ENCODE assay signal across 27 cellular contexts in genomic region chr4:55857586-55857985, GRCh38. TPM values are rescaled to one million over a fixed set of nuclear protein-coding genes. Genes with fewer than 3 reads are reported as not detected.
"Had no signal": no experiment of that assay in that cellular context is flagged by ENCODE, and none has a peak within 500 bp of the region (broad histone marks: within the 10 kb centered on the region; RNA-seq: fewer than 3 reads in every experiment).

No MANE protein-coding gene starts in this region.

- H3K9me3 ChIP-seq: SJCRH30 had no signal

- H3K27me3 Mint-ChIP-seq: IgD-negative memory B cell, T-cell had no signal

- H3K27ac ChIP-seq: HL-60, KMS-11, RWPE1, SJCRH30 had no signal

- H3K9ac ChIP-seq: KMS-11 had no signal

- H3K4me1 ChIP-seq: SJCRH30 had no signal

- H3K4me2 ChIP-seq: KMS-11 had no signal

- H3K27me3 ChIP-seq: SJCRH30 had no signal

- H3K9me3 Mint-ChIP-seq: IgD-negative memory B cell, T-cell had no signal

- DNase-seq: Kasumi-1; MM.1S; NCI-H1092 treated with DMSO at 0.1 percent for 48 hours; NCI-H1436; NCI-H187; NCI-H2029; NCI-H2081 treated with DMSO at 0.1 percent for 48 hours; NCI-H2171; NCI-H226; NCI-H446; NCI-H510A; NCI-H524 treated with DMSO at 0.1 percent for 48 hours; NCI-H774; NK-92 treated with Interleukin-12 subunit alpha and Interleukin-12 subunit beta, amount 100 ng/mL, for 24 hours; PC-3; SHP77 treated with DMSO at 0.1 percent for 48 hours; SJCRH30; SW 1271; T-cell had no signal

- H3K4me3 Mint-ChIP-seq: T-cell had no signal

- H3K4me3 ChIP-seq: K562, SJCRH30 had no signal

- FAIRE-seq: HTR-8/SVneo, K562 had no signal

- H3K27ac Mint-ChIP-seq: T-cell had no signal

RNA-seq across cellular contexts. Expression of gene EXOC1L, which starts 38.0 kb away (rescaled TPM):
- total RNA-seq: M059J, OCI-LY7, PC-3, SJCRH30, T-cell had no signal
